In genomic region chr16:85323961-85324253, GRCh38 we compare ENCODE assay signal across 32 cellular contexts.
"Had no signal": no experiment of that assay in that cellular context is flagged by ENCODE, and none has a peak within 500 bp of the region (broad histone marks: within the 10 kb centered on the region; RNA-seq: fewer than 3 reads in every experiment).

No MANE protein-coding gene starts in this region.

- H3K9me3 Mint-ChIP-seq: activated CD8-positive, alpha-beta T cell treated with anti-CD3 and anti-CD28 coated beads for 36 hours; activated naive CD4-positive, alpha-beta T cell treated with anti-CD3 and anti-CD28 coated beads, Interleukin-2, amount 50 U/mL, for 24 hours; activated naive CD8-positive, alpha-beta T cell treated with anti-CD3 and anti-CD28 coated beads, Interleukin-2, amount 50 U/mL, for 24 hours; activated T-cell treated with anti-CD3 and anti-CD28 coated beads, Interleukin-2, amount 50 U/mL, for 4 hours; activated T-helper 17 cell treated with anti-CD3 and anti-CD28 coated beads, Interleukin-2, amount 50 U/mL, for 72 hours; effector memory CD8-positive, alpha-beta T cell; stimulated activated naive CD8-positive, alpha-beta T cell treated with anti-CD3 and anti-CD28 coated beads, Interleukin-15, amount 100 ng/mL, for 72 hours; type B pancreatic cell had no signal

- H3K4me3 ChIP-seq: gastroesophageal sphincter, ovary, sigmoid colon, vagina had no signal

- H3K27ac ChIP-seq: brain microvascular endothelial cell, ovary, vagina had no signal

- H3K4me1 Mint-ChIP-seq: activated naive CD4-positive, alpha-beta T cell treated with anti-CD3 and anti-CD28 coated beads, Interleukin-2, amount 50 U/mL, for 24 hours; activated naive CD8-positive, alpha-beta T cell treated with anti-CD3 and anti-CD28 coated beads, Interleukin-2, amount 50 U/mL, for 24 hours; activated T-helper 17 cell treated with anti-CD3 and anti-CD28 coated beads, Interleukin-2, amount 50 U/mL, for 72 hours had no signal

- H3K36me3 ChIP-seq: brain microvascular endothelial cell, gastroesophageal sphincter, ovary, sigmoid colon, vagina had no signal

- H3K4me3 Mint-ChIP-seq: activated CD8-positive, alpha-beta T cell treated with anti-CD3 and anti-CD28 coated beads for 36 hours; activated naive CD4-positive, alpha-beta T cell treated with anti-CD3 and anti-CD28 coated beads, Interleukin-2, amount 50 U/mL, for 24 hours; activated naive CD8-positive, alpha-beta T cell treated with anti-CD3 and anti-CD28 coated beads, Interleukin-2, amount 50 U/mL, for 24 hours; activated T-cell treated with anti-CD3 and anti-CD28 coated beads, Interleukin-2, amount 50 U/mL, for 4 hours; activated T-helper 17 cell treated with anti-CD3 and anti-CD28 coated beads, Interleukin-2, amount 50 U/mL, for 72 hours; effector memory CD8-positive, alpha-beta T cell; naive B cell; stimulated activated memory B cell treated with anti-CD40 and anti-IgM and Interleukin-4, amounts not matched to agents 10 μg/mL and 1 μg/mL and 100 μg/mL, for 72 hours; stimulated activated naive CD8-positive, alpha-beta T cell treated with anti-CD3 and anti-CD28 coated beads, Interleukin-15, amount 100 ng/mL, for 72 hours; type B pancreatic cell; WTC11 had no signal

- H3K27me3 Mint-ChIP-seq: activated CD8-positive, alpha-beta T cell treated with anti-CD3 and anti-CD28 coated beads for 36 hours; activated naive CD4-positive, alpha-beta T cell treated with anti-CD3 and anti-CD28 coated beads, Interleukin-2, amount 50 U/mL, for 24 hours; activated naive CD8-positive, alpha-beta T cell treated with anti-CD3 and anti-CD28 coated beads, Interleukin-2, amount 50 U/mL, for 24 hours; type B pancreatic cell had no signal

- H3K27me3 ChIP-seq: brain microvascular endothelial cell, gastroesophageal sphincter, ovary, sigmoid colon, vagina had no signal

- H3K9me3 ChIP-seq: gastroesophageal sphincter, ovary, sigmoid colon, vagina had no signal

- FAIRE-seq: keratinocyte, small intestine had no signal

- H3K27ac Mint-ChIP-seq: activated CD8-positive, alpha-beta T cell treated with anti-CD3 and anti-CD28 coated beads for 36 hours; activated naive CD4-positive, alpha-beta T cell treated with anti-CD3 and anti-CD28 coated beads, Interleukin-2, amount 50 U/mL, for 24 hours; activated naive CD8-positive, alpha-beta T cell treated with anti-CD3 and anti-CD28 coated beads, Interleukin-2, amount 50 U/mL, for 24 hours; activated T-helper 17 cell treated with anti-CD3 and anti-CD28 coated beads, Interleukin-2, amount 50 U/mL, for 72 hours; effector memory CD8-positive, alpha-beta T cell; progenitor cell of endocrine pancreas; stimulated activated memory B cell treated with anti-CD40 and anti-IgM and Interleukin-4, amounts not matched to agents 10 μg/mL and 1 μg/mL and 100 μg/mL, for 72 hours; type B pancreatic cell; WTC11 had no signal

- ATAC-seq: activated CD8-positive, alpha-beta T cell treated with anti-CD3 and anti-CD28 coated beads for 36 hours; activated naive CD8-positive, alpha-beta T cell treated with anti-CD3 and anti-CD28 coated beads, Interleukin-2, amount 50 U/mL, for 24 hours; activated T-cell treated with anti-CD3 and anti-CD28 coated beads, Interleukin-2, amount 50 U/mL, for 4 hours; activated T-helper 17 cell treated with anti-CD3 and anti-CD28 coated beads, Interleukin-2, amount 50 U/mL, for 72 hours; effector memory CD8-positive, alpha-beta T cell; gastroesophageal sphincter; left cardiac atrium; left ventricle myocardium superior; stimulated activated memory B cell treated with anti-CD40 and anti-IgM and Interleukin-4, amounts not matched to agents 10 μg/mL and 1 μg/mL and 100 μg/mL, for 72 hours; stimulated activated naive CD8-positive, alpha-beta T cell treated with anti-CD3 and anti-CD28 coated beads, Interleukin-15, amount 100 ng/mL, for 72 hours; WTC11 had no signal

- H3K36me3 Mint-ChIP-seq: activated naive CD4-positive, alpha-beta T cell treated with anti-CD3 and anti-CD28 coated beads, Interleukin-2, amount 50 U/mL, for 24 hours; naive B cell; stimulated activated memory B cell treated with anti-CD40 and anti-IgM and Interleukin-4, amounts not matched to agents 10 μg/mL and 1 μg/mL and 100 μg/mL, for 72 hours; type B pancreatic cell had no signal

- DNase-seq: activated CD4-positive, alpha-beta T cell treated with anti-CD3 and anti-CD28 coated beads, Interleukin-2, amount 50 U/mL, for 1 hour; activated CD8-positive, alpha-beta T cell treated with anti-CD3 and anti-CD28 coated beads for 36 hours; activated gamma-delta T cell treated with Interleukin-2 at 50 U/mL for 16 hours; activated naive CD8-positive, alpha-beta T cell treated with anti-CD3 and anti-CD28 coated beads, Interleukin-2, amount 50 U/mL, for 24 hours; activated T-cell treated with anti-CD3 and anti-CD28 coated beads, Interleukin-2, amount 50 U/mL, for 4 hours; brain microvascular endothelial cell; caudate nucleus; cortex of kidney; effector memory CD8-positive, alpha-beta T cell; erythroblast; head of caudate nucleus; hippocampal formation; left cardiac atrium; left ventricle myocardium superior; naive B cell; retina; sigmoid colon; small intestine; stimulated activated CD4-positive, alpha-beta T cell treated with anti-CD3 and anti-CD28 coated beads, Interleukin-4, amount 100 ng/mL, for 4 hours; stimulated activated CD8-positive, alpha-beta memory T cell treated with anti-CD3 and anti-CD28 coated beads, Interleukin-4, amount 100 ng/mL, for 48 hours; stimulated activated naive CD8-positive, alpha-beta T cell treated with anti-CD3 and anti-CD28 coated beads, Interleukin-15, amount 100 ng/mL, for 72 hours; T-helper 2 cell had no signal
